In the genomic region with DNA sequence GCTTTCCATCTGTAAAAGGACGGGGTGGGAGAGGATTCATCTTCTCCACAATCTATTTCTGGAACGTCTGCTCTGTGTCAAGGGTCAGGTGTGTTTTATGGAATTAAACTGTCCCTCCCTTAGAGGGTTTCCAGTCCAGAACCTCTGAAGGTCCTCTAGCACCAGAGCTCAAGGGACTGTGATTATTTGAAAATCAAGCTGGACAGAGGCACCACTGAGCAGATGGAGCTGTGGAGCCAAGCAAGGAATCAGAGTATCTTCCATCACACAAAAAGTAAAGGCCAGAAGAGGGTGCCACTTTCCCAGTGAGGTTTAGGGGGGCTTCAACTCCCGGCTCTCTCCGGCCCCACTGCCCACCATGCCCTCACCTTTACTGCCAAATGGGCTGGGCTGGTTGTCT, we compare ENCODE assay signal across 3 cellular contexts.
TF ChIP-seq lines count a peak whose summit lies in the region.

No MANE protein-coding gene starts in this region.

TF ChIP-seq in SK-N-SH, 30 proteins besides CTCF, POLR2A, EP300 and RAD21 (continued from another document):
- TF ChIP-seq, protein P1, sequence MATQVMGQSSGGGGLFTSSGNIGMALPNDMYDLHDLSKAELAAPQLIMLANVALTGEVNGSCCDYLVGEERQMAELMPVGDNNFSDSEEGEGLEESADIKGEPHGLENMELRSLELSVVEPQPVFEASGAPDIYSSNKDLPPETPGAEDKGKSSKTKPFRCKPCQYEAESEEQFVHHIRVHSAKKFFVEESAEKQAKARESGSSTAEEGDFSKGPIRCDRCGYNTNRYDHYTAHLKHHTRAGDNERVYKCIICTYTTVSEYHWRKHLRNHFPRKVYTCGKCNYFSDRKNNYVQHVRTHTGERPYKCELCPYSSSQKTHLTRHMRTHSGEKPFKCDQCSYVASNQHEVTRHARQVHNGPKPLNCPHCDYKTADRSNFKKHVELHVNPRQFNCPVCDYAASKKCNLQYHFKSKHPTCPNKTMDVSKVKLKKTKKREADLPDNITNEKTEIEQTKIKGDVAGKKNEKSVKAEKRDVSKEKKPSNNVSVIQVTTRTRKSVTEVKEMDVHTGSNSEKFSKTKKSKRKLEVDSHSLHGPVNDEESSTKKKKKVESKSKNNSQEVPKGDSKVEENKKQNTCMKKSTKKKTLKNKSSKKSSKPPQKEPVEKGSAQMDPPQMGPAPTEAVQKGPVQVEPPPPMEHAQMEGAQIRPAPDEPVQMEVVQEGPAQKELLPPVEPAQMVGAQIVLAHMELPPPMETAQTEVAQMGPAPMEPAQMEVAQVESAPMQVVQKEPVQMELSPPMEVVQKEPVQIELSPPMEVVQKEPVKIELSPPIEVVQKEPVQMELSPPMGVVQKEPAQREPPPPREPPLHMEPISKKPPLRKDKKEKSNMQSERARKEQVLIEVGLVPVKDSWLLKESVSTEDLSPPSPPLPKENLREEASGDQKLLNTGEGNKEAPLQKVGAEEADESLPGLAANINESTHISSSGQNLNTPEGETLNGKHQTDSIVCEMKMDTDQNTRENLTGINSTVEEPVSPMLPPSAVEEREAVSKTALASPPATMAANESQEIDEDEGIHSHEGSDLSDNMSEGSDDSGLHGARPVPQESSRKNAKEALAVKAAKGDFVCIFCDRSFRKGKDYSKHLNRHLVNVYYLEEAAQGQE (IDR thresholded peaks at IDR 0.05; ENCODE audit: low read depth, low read length) = peak; percentile 80
- no peak for TF ChIP-seq JUND (IDR thresholded peaks at IDR 0.05)
- TF ChIP-seq, protein P2, sequence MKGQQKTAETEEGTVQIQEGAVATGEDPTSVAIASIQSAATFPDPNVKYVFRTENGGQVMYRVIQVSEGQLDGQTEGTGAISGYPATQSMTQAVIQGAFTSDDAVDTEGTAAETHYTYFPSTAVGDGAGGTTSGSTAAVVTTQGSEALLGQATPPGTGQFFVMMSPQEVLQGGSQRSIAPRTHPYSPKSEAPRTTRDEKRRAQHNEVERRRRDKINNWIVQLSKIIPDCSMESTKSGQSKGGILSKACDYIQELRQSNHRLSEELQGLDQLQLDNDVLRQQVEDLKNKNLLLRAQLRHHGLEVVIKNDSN (IDR thresholded peaks at IDR 0.05; ENCODE audit: borderline replicate concordance, low read depth) = no peak
TF ChIP-seq in SK-N-SH: peak in this region for 1.

TF ChIP-seq in SK-N-SH treated with all-trans-retinoic acid at 6 μM for 48 hours, 23 proteins besides CTCF, POLR2A, EP300 and RAD21 (continued from another document):
- TF ChIP-seq ISL1 (CRISPR knock-in tag; IDR thresholded peaks at IDR 0.05) = no peak
- TF ChIP-seq GLIS3 (CRISPR knock-in tag; IDR thresholded peaks at IDR 0.05) = no peak
- TF ChIP-seq, protein P3, sequence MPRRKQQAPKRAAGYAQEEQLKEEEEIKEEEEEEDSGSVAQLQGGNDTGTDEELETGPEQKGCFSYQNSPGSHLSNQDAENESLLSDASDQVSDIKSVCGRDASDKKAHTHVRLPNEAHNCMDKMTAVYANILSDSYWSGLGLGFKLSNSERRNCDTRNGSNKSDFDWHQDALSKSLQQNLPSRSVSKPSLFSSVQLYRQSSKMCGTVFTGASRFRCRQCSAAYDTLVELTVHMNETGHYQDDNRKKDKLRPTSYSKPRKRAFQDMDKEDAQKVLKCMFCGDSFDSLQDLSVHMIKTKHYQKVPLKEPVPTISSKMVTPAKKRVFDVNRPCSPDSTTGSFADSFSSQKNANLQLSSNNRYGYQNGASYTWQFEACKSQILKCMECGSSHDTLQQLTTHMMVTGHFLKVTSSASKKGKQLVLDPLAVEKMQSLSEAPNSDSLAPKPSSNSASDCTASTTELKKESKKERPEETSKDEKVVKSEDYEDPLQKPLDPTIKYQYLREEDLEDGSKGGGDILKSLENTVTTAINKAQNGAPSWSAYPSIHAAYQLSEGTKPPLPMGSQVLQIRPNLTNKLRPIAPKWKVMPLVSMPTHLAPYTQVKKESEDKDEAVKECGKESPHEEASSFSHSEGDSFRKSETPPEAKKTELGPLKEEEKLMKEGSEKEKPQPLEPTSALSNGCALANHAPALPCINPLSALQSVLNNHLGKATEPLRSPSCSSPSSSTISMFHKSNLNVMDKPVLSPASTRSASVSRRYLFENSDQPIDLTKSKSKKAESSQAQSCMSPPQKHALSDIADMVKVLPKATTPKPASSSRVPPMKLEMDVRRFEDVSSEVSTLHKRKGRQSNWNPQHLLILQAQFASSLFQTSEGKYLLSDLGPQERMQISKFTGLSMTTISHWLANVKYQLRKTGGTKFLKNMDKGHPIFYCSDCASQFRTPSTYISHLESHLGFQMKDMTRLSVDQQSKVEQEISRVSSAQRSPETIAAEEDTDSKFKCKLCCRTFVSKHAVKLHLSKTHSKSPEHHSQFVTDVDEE (CRISPR knock-in tag; IDR thresholded peaks at IDR 0.05) = no peak
- no peak for TF ChIP-seq ZNF565 (CRISPR knock-in tag; conservative IDR thresholded peaks at IDR 0.05; ENCODE audit: low read depth)
- no peak for TF ChIP-seq OSR1 (CRISPR knock-in tag; IDR thresholded peaks at IDR 0.05)

TF ChIP-seq in HEK293, 187 proteins besides CTCF, POLR2A, EP300 and RAD21 (continued from another document):
- TF ChIP-seq, protein P1 (tag by site-specific recombination; IDR thresholded peaks at IDR 0.05) = peak; percentile 54
